ENCODE assay signal across 9 cellular contexts in the genomic region with DNA sequence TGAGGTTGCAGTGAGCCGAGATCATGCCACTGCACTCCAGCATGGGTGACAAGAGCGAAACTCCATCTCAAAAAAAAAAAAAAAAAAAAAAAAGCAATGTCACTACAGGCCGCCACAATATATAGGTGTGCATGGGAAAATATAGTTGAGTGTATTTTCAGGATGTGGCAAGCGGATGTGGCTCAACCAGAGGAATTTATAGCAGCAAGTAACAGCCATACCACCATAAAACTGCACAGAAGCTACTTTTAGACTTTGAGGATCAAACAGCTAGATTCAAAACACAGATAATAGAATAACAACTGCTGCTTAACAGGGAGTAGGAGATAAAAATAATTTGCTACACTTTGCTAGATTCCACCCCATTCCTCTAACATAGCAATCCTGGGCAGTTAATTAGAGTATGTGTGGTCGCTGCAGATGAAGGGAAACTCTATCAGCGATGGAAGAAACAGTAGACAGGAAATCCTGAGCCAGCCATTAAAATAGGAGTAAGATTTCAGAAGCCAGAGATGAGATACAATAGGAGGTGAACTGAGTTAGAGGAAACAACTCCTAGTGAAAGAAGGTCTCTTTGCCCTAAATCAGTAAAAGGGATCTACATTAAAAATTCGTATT.
DNase-seq lines count a peak whose midpoint lies in the region; ATAC-seq and TF ChIP-seq lines count a peak whose summit lies in the region.
"Had no signal": no experiment of that assay in that cellular context is flagged by ENCODE, and none has a peak within 500 bp of the region (broad histone marks: within the 10 kb centered on the region; RNA-seq: fewer than 3 reads in every experiment).

No MANE protein-coding gene starts in this region.

- TF ChIP-seq CTCF in Loucy (conservative IDR thresholded peaks at IDR 0.05; ENCODE audit: low read length), result no peak

- H3K9ac ChIP-seq in Loucy (ENCODE audit: low read depth, low read length, poor library complexity, severe bottlenecking), result peak overlapping the region; percentile 92

- ATAC-seq in GM18502 (IDR thresholded peaks at IDR 0.05; ENCODE audit: poor library complexity, unreplicated experiment) (peak; percentile 84), GM21576 (IDR thresholded peaks at IDR 0.05; ENCODE audit: unreplicated experiment) (peak; percentile 85)

- no peaks in the 10 kb centered on the region for H3K36me3 ChIP-seq in Loucy (ENCODE audit: insufficient read depth, low read length)

- no peaks in the 10 kb centered on the region for H4K20me1 ChIP-seq in Loucy (ENCODE audit: insufficient read depth, low read length, poor library complexity, severe bottlenecking)

- DNase-seq in dermis microvascular lymphatic vessel endothelial cell (ENCODE audit: low read depth in 2 of 2) (peak; percentile 25 to 59), NCI-H1092 treated with DMSO at 0.1 percent for 48 hours (lab: John Stamatoyannopoulos, UW) (no peak), middle frontal gyrus (ENCODE audit: extremely low spot score, low spot score) (no peak), HT-29 (ENCODE audit: low spot score) (no peak), activated gamma-delta T cell treated with Interleukin-2 at 50 U/mL for 16 hours (no peak)
- DNase-seq: NCI-H226 had no signal

- no peak overlapping the region for H2AFZ ChIP-seq in Loucy (ENCODE audit: low read length)

- H3K9me2 ChIP-seq in Loucy (replicated peaks; ENCODE audit: low read depth, low read length), result no peaks in the 10 kb centered on the region

- H3K4me3 ChIP-seq in Loucy (ENCODE audit: low read length, poor library complexity, severe bottlenecking), result peak overlapping the region; percentile 64

- peaks cover 88% of the 10 kb centered on the region for H3K4me1 ChIP-seq in Loucy (ENCODE audit: insufficient read depth, low read length, poor library complexity, severe bottlenecking)

- no peaks in the 10 kb centered on the region for H3K27me3 ChIP-seq in Loucy (ENCODE audit: insufficient read depth, low read length, poor library complexity, severe bottlenecking)

- H3K4me2 ChIP-seq in Loucy (ENCODE audit: low read depth, low read length, poor library complexity, severe bottlenecking), result peak overlapping the region; percentile 87

- H3F3A ChIP-seq in Loucy (ENCODE audit: low read depth), result peaks cover 32% of the 10 kb centered on the region

- no peaks in the 10 kb centered on the region for H3K9me3 ChIP-seq in Loucy (ENCODE audit: insufficient read depth, low read depth, low read length)

- H3K79me2 ChIP-seq in Loucy (ENCODE audit: insufficient read depth, low read length), result peaks cover 88% of the 10 kb centered on the region

Comparison
In these comparisons a context has a peak if more than half of its experiments do, and no peak if none do; other contexts are left out.
1. DNase-seq: peak in dermis microvascular lymphatic vessel endothelial cell (2 of 2); none in NCI-H1092 treated with DMSO at 0.1 percent for 48 hours (single experiment), middle frontal gyrus (single experiment), HT-29 (single experiment) and activated gamma-delta T cell treated with Interleukin-2 at 50 U/mL for 16 hours (single experiment).